In the genomic region with DNA sequence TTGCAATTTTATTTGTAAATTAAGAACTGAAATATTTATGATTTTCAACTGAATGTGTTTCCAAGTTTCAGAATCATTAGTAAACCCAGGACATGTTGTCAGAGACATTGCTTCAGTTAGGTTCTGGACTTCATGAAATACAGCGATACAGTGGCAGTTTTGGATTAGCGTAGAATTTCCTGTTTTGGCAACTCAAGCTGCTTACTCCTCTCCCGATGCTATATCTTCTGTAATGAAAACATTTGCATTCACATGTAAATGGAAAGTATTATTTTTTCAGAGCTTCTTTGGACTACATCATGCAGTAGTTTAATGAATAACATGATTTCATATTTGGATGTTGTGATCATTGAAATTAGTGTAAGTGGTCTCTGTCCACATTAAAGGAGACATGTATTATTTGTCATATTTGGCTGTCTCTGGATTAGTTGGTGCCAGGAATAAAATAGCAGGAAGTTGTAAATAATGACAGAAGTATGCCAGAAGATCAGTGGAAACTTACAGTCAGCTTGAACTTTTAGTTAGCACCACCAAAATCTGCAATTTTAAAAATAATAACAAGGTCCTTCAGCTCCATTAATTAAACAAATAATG, we compare ENCODE assay signal across 21 cellular contexts.
A peak's percentile ranks its signal among the peaks of the same experiment; 100 is the strongest.
DNase-seq lines count a peak whose midpoint lies in the region; FAIRE-seq and TF ChIP-seq lines count a peak whose summit lies in the region.
"Had no signal": no experiment of that assay in that cellular context is flagged by ENCODE, and none has a peak within 500 bp of the region (broad histone marks: within the 10 kb centered on the region; RNA-seq: fewer than 3 reads in every experiment).

No MANE protein-coding gene starts in this region.

- no peaks in the 10 kb centered on the region for H3K36me3 Mint-ChIP-seq in mesothelial cell of epicardium

- H3K79me2 ChIP-seq in Loucy (ENCODE audit: insufficient read depth, low read length), result no peaks in the 10 kb centered on the region
- no peaks in the 10 kb centered on the region for H3K79me2 ChIP-seq in endothelial cell of umbilical vein (ENCODE audit: control insufficient read depth, insufficient read depth, low read length)

- H4K20me1 ChIP-seq in Loucy (ENCODE audit: insufficient read depth, low read length, poor library complexity, severe bottlenecking) (no peaks in the 10 kb centered on the region), endothelial cell of umbilical vein (replicated peaks; ENCODE audit: control insufficient read depth, extremely low read depth, insufficient read depth, low read length) (no peaks in the 10 kb centered on the region)

- CTCF ChIA-PET in A673 (lab: Charles Lee), result no interaction called here
- CTCF ChIA-PET in endothelial cell of umbilical vein (lab: Charles Lee), result interaction anchor here (0.8 to 1.6 kb wide), 7 partner anchors 9 to 347 kb away, joined by 3 to 7 read pairs (median 4); no protein-coding TSS in a partner anchor

- no peaks in the 10 kb centered on the region for H3K9me2 ChIP-seq in Loucy (replicated peaks; ENCODE audit: low read depth, low read length)

- H3K4me3 ChIP-seq in A673 (ENCODE audit: low read depth, low read length, poor library complexity, severe bottlenecking) (no peak overlapping the region), Loucy (ENCODE audit: low read length, poor library complexity, severe bottlenecking) (no peak overlapping the region), endothelial cell of umbilical vein (replicated peaks in 1 of 3; ENCODE audit: insufficient read depth in 1 of 3, low read depth in 1 of 3, low read length in 3 of 3) (peak overlapping the region in 1 of 3 experiments; percentile 33), BE2C (ENCODE audit: low read depth, low read length) (no peak overlapping the region)
- H3K4me3 ChIP-seq: HAP-1, PC-9 had no signal

- no peak overlapping the region for H3K9ac ChIP-seq in Loucy (ENCODE audit: low read depth, low read length, poor library complexity, severe bottlenecking)
- no peak overlapping the region for H3K9ac ChIP-seq in endothelial cell of umbilical vein (replicated peaks; ENCODE audit: extremely low read depth, insufficient read depth, low read length)

- H3K36me3 ChIP-seq in A673 (ENCODE audit: insufficient read depth, low read length, poor library complexity, severe bottlenecking) (no peaks in the 10 kb centered on the region), Loucy (ENCODE audit: insufficient read depth, low read length) (no peaks in the 10 kb centered on the region; the same call in 1 of the 2 replicates), endothelial cell of umbilical vein (ENCODE audit: control insufficient read depth in 2 of 2, extremely low read depth in 1 of 2, insufficient read depth in 2 of 2, low read length in 2 of 2) (no peaks in the 10 kb centered on the region), BE2C (no peaks in the 10 kb centered on the region)
- H3K36me3 ChIP-seq: HAP-1 had no signal

- H3K27ac ChIP-seq in A673 (ENCODE audit: low read depth, low read length, poor library complexity, severe bottlenecking) (peak overlapping the region; percentile 83), endothelial cell of umbilical vein (ENCODE audit: insufficient read depth, low read depth, low read length) (peak overlapping the region; percentile 10)
- H3K27ac ChIP-seq: C4-2B, HL-60, PC-9 had no signal

- H3K9me1 ChIP-seq in endothelial cell of umbilical vein (replicated peaks; ENCODE audit: control insufficient read depth, extremely low read depth, insufficient read depth, low read length), result no peaks in the 10 kb centered on the region

- H3K4me2 ChIP-seq in Loucy (ENCODE audit: low read depth, low read length, poor library complexity, severe bottlenecking) (peak overlapping the region; percentile 21), endothelial cell of umbilical vein (ENCODE audit: insufficient read depth, low read length) (peak overlapping the region; percentile 74)
- H3K4me2 ChIP-seq: PC-9 had no signal

- no peak for FAIRE-seq in endothelial cell of umbilical vein (lab: Jason Lieb, UNC)
- FAIRE-seq: HTR-8/SVneo had no signal

- BruUV-seq in A673 (replicated peaks; lab: Mats Ljungman, UMichigan) (no TSS peak), endothelial cell of umbilical vein (replicated peaks; lab: Mats Ljungman, UMichigan) (no TSS peak)

- no peaks in the 10 kb centered on the region for H3K27me3 ChIP-seq in A673 (replicated peaks; ENCODE audit: insufficient read depth, low read depth, low read length, poor library complexity)
- no peaks in the 10 kb centered on the region for H3K27me3 ChIP-seq in Loucy (ENCODE audit: insufficient read depth, low read length, poor library complexity, severe bottlenecking)
- no peaks in the 10 kb centered on the region for H3K27me3 ChIP-seq in endothelial cell of umbilical vein (ENCODE audit: control insufficient read depth in 2 of 2, insufficient read depth in 2 of 2, low read length in 2 of 2)
- no peaks in the 10 kb centered on the region for H3K27me3 ChIP-seq in BE2C

- H3K9me3 ChIP-seq in A673 (ENCODE audit: low read depth, low read length, poor library complexity, severe bottlenecking), result peaks cover 6% of the 10 kb centered on the region
- H3K9me3 ChIP-seq in Loucy (ENCODE audit: insufficient read depth, low read depth, low read length), result peaks cover 18% of the 10 kb centered on the region; the same call in 1 of the 2 replicates
- H3K9me3 ChIP-seq in endothelial cell of umbilical vein (replicated peaks; ENCODE audit: control insufficient read depth, insufficient read depth, low read length), result no peaks in the 10 kb centered on the region
- H3K9me3 ChIP-seq in BE2C, result no peaks in the 10 kb centered on the region
- H3K9me3 ChIP-seq: HAP-1 had no signal

- POLR2A ChIA-PET in A673 (lab: Charles Lee; ENCODE audit: low non-redundant PET), result interaction anchor here (0.7 kb wide), 1 partner anchor 36 kb away, joined by 4 read pairs; no protein-coding TSS in a partner anchor
- POLR2A ChIA-PET in endothelial cell of umbilical vein (lab: Charles Lee), result no interaction called here

- H3F3A ChIP-seq in Loucy (ENCODE audit: low read depth), result no peaks in the 10 kb centered on the region

- peaks cover 63% of the 10 kb centered on the region for H3K4me1 ChIP-seq in A673 (ENCODE audit: insufficient read depth, low read length, poor library complexity, severe bottlenecking)
- H3K4me1 ChIP-seq in Loucy (ENCODE audit: insufficient read depth, low read length, poor library complexity, severe bottlenecking), result peaks cover 35% of the 10 kb centered on the region
- H3K4me1 ChIP-seq in endothelial cell of umbilical vein (ENCODE audit: control insufficient read depth, extremely low read depth, insufficient read depth, low read length), result peaks cover 49% of the 10 kb centered on the region
- no peaks in the 10 kb centered on the region for H3K4me1 ChIP-seq in BE2C

- TF ChIP-seq CTCF in A673 (conservative IDR thresholded peaks at IDR 0.05; ENCODE audit: low read depth, low read length), result no peak
- no peak for TF ChIP-seq CTCF in Loucy (conservative IDR thresholded peaks at IDR 0.05; ENCODE audit: low read length)
- no peak for TF ChIP-seq CTCF in endothelial cell of umbilical vein (IDR thresholded peaks at IDR 0.05; ENCODE audit: extremely low read depth in 1 of 2, insufficient read depth in 1 of 2, low read depth in 1 of 2, low read length in 2 of 2)
- no peak for TF ChIP-seq CTCF in mesothelial cell of epicardium (IDR thresholded peaks at IDR 0.05; ENCODE audit: unreplicated experiment)
- TF ChIP-seq CTCF in BE2C (IDR thresholded peaks at IDR 0.05; ENCODE audit: low read depth, low read length), result no peak

- dilution Hi-C loops in endothelial cell of umbilical vein (cut with MboI; ENCODE audit: extremely low pct_ligation_motif_present, low sequenced_read_pairs), result no loop called here

- peaks cover 21% of the 10 kb centered on the region for H3K9me3 Mint-ChIP-seq in mesothelial cell of epicardium

- intact Hi-C loops in A673 (cut with micrococcal nuclease; ENCODE audit: unreplicated experiment) (no loop called here), endothelial cell of umbilical vein (cut with micrococcal nuclease) (loop anchor here (5.0 kb wide), 1 partner anchor 94 kb away; no protein-coding TSS in a partner anchor)

- no peaks in the 10 kb centered on the region for H3K27me3 Mint-ChIP-seq in mesothelial cell of epicardium (ENCODE audit: low read depth)

- no peak for TF ChIP-seq POLR2A in endothelial cell of umbilical vein (IDR thresholded peaks at IDR 0.05; ENCODE audit: low read depth, low read length)

- peaks cover 68% of the 10 kb centered on the region for H3K4me1 Mint-ChIP-seq in mesothelial cell of epicardium

- DNase-seq in A673 (ENCODE audit: low spot score), result peak; percentile 75
- peak; percentile 66 for DNase-seq in endothelial cell of umbilical vein (ENCODE audit: low read depth, low spot score)
- no peak for DNase-seq in mesothelial cell of epicardium (ENCODE audit: low spot score in 2 of 2, unreplicated experiment in 2 of 2)
- no peak for DNase-seq in NCI-H524 treated with DMSO at 0.1 percent for 48 hours (lab: John Stamatoyannopoulos, UW)
- DNase-seq in epidermal melanocyte (ENCODE audit: insufficient read length, low spot score), result no peak
- no peak for DNase-seq in BE2C
- no peak for DNase-seq in COLO668 (lab: John Stamatoyannopoulos, UW; ENCODE audit: unreplicated experiment)
- DNase-seq: 8988T, COR-L47, DMS153, EL, MV-4-11, NCI-H1417, NCI-H1930, NCI-H774, PC-9 had no signal

- no peak overlapping the region for H2AFZ ChIP-seq in Loucy (ENCODE audit: low read length)
- H2AFZ ChIP-seq in endothelial cell of umbilical vein (ENCODE audit: low read depth, low read length), result no peak overlapping the region
- H2AFZ ChIP-seq: PC-9 had no signal

- peak overlapping the region; percentile 80 for H3K27ac Mint-ChIP-seq in mesothelial cell of epicardium

- no peak overlapping the region for H3K4me3 Mint-ChIP-seq in mesothelial cell of epicardium

TF ChIP-seq in endothelial cell of umbilical vein, 7 proteins besides CTCF, POLR2A, EP300 and RAD21:
- TF ChIP-seq FOS (IDR thresholded peaks at IDR 0.05; ENCODE audit: borderline replicate concordance, insufficient read depth, low read length) (no peak), EZH2 (IDR thresholded peaks at IDR 0.05; ENCODE audit: borderline replicate concordance, low read depth, low read length, severe bottlenecking) (no peak), GATA2 (IDR thresholded peaks at IDR 0.05; ENCODE audit: insufficient read depth, insufficient read length, low read depth, low read length) (no peak), MYC (IDR thresholded peaks at IDR 0.05; ENCODE audit: low read depth, low read length) (no peak), POLR2AphosphoS5 (IDR thresholded peaks at IDR 0.05; ENCODE audit: insufficient read depth, low read depth, low read length) (no peak), JUN (IDR thresholded peaks at IDR 0.05; ENCODE audit: borderline replicate concordance, insufficient read depth, insufficient read length, low read depth) (no peak)
- TF ChIP-seq, protein P1, sequence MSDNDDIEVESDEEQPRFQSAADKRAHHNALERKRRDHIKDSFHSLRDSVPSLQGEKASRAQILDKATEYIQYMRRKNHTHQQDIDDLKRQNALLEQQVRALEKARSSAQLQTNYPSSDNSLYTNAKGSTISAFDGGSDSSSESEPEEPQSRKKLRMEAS (IDR thresholded peaks at IDR 0.05; ENCODE audit: insufficient read depth, insufficient read length), result no peak
TF ChIP-seq in endothelial cell of umbilical vein: peak in this region for 0.

Comparison
In these comparisons a context has a peak if more than half of its experiments do, and no peak if none do; other contexts are left out.
1. DNase-seq: peak in A673 (single experiment) and endothelial cell of umbilical vein (single experiment); none in mesothelial cell of epicardium (0 of 2), NCI-H524 treated with DMSO at 0.1 percent for 48 hours (single experiment), epidermal melanocyte (single experiment), BE2C (single experiment) and COLO668 (single experiment).